8 cellular contexts compared by ENCODE assay signal in the genomic region with DNA sequence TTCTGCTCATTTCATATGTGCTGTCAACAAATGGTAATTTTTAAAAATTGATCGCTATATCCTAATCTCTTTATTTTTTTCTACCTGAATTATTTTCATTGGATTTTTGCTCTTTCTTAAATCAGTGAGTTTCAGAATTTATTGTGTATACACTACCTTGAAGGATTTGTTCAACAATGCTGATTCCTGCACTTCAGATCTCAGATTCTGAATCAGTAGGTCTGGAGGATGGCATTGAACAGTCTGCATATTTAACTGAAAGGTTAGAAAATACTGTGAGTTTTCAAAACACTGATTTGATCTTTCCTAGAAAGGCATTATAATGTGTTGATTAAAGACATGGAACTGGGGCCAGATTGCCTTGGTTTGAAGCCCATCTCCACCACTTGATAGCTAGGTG. TPM values are rescaled to one million over a fixed set of nuclear protein-coding genes. Genes with fewer than 3 reads are reported as not detected.
DNase-seq lines count a peak whose midpoint lies in the region; ATAC-seq and TF ChIP-seq lines count a peak whose summit lies in the region.
"Had no signal": no experiment of that assay in that cellular context is flagged by ENCODE, and none has a peak within 500 bp of the region (broad histone marks: within the 10 kb centered on the region; RNA-seq: fewer than 3 reads in every experiment).

No MANE protein-coding gene starts in this region.

- H3K27ac ChIP-seq in duodenal mucosa (ENCODE audit: low read depth, low read length) (no peak overlapping the region), osteoblast (ENCODE audit: low read depth, low read length) (no peak overlapping the region), left ventricle myocardium inferior (replicated peaks) (no peak overlapping the region)

- H3K4me3 ChIP-seq in GM12864 (ENCODE audit: low read depth, low read length): peak overlapping the region; percentile 86; the same call in 1 of the 2 replicates
- H3K4me3 ChIP-seq in NT2/D1 (ENCODE audit: insufficient read length, low read depth): peak overlapping the region; percentile 84
- H3K4me3 ChIP-seq in duodenal mucosa (ENCODE audit: low read depth in 1 of 2, low read length in 2 of 2): peak overlapping the region; percentile 15 to 84
- peak overlapping the region; percentile 100 for H3K4me3 ChIP-seq in osteoblast (ENCODE audit: insufficient read depth, low read length)
- H3K4me3 ChIP-seq in left ventricle myocardium inferior: no peak overlapping the region

- ATAC-seq in HG02798 (IDR thresholded peaks at IDR 0.05; ENCODE audit: poor library complexity, unreplicated experiment): no peak

- DNase-seq in GM12864 (ENCODE audit: low read depth) (no peak), NT2/D1 (ENCODE audit: low read depth, low spot score) (no peak), osteoblast (ENCODE audit: insufficient read length, low spot score, missing footprints) (no peak), left ventricle myocardium inferior (no peak), glomerular visceral epithelial cell (ENCODE audit: extremely low spot score) (no peak)
- DNase-seq: SIG-M5 had no signal

- peak overlapping the region; percentile 93 for H3K4me2 ChIP-seq in osteoblast (ENCODE audit: insufficient read depth, low read length)

- H3K9me3 ChIP-seq in NT2/D1 (ENCODE audit: insufficient read depth, low read length): no peaks in the 10 kb centered on the region; the same call in 1 of the 2 replicates
- no peaks in the 10 kb centered on the region for H3K9me3 ChIP-seq in duodenal mucosa (ENCODE audit: control insufficient read depth in 1 of 2, low read length in 2 of 2)
- H3K9me3 ChIP-seq in osteoblast (ENCODE audit: low read depth, low read length): no peaks in the 10 kb centered on the region
- no peaks in the 10 kb centered on the region for H3K9me3 ChIP-seq in left ventricle myocardium inferior (replicated peaks)

- peaks cover 64% of the 10 kb centered on the region for H3K79me2 ChIP-seq in osteoblast (ENCODE audit: insufficient read depth, low read length)

- H3K27me3 ChIP-seq in NT2/D1 (ENCODE audit: insufficient read depth, insufficient read length) (no peaks in the 10 kb centered on the region), duodenal mucosa (ENCODE audit: control insufficient read depth in 1 of 2, insufficient read depth in 2 of 2, low read length in 2 of 2) (no peaks in the 10 kb centered on the region), osteoblast (ENCODE audit: insufficient read depth, low read length) (no peaks in the 10 kb centered on the region), left ventricle myocardium inferior (ENCODE audit: low read depth) (no peaks in the 10 kb centered on the region)

- H3K9ac ChIP-seq in NT2/D1 (ENCODE audit: insufficient read length, low read depth) (no peak overlapping the region), duodenal mucosa (ENCODE audit: low read depth in 1 of 2, low read length in 2 of 2) (no peak overlapping the region)

- no peak overlapping the region for H2AFZ ChIP-seq in osteoblast (ENCODE audit: low read length)

- intact Hi-C loops in left ventricle myocardium inferior (cut with micrococcal nuclease): no loop called here

- TF ChIP-seq CTCF in GM12864 (IDR thresholded peaks at IDR 0.05; ENCODE audit: low read depth, low read length, missing control alignments): no peak
- no peak for TF ChIP-seq CTCF in osteoblast (IDR thresholded peaks at IDR 0.05; ENCODE audit: extremely low read depth, low read depth, low read length)
- no peak for TF ChIP-seq CTCF in left ventricle myocardium inferior (IDR thresholded peaks at IDR 0.05; ENCODE audit: borderline replicate concordance)

- peaks cover 22% of the 10 kb centered on the region for H3K36me3 ChIP-seq in NT2/D1 (ENCODE audit: insufficient read depth, insufficient read length, low read length)
- no peaks in the 10 kb centered on the region for H3K36me3 ChIP-seq in duodenal mucosa (ENCODE audit: control insufficient read depth in 1 of 2, insufficient read depth in 2 of 2, low read length in 2 of 2)
- H3K36me3 ChIP-seq in osteoblast (ENCODE audit: insufficient read depth, low read length): peaks cover 3% of the 10 kb centered on the region
- H3K36me3 ChIP-seq in left ventricle myocardium inferior: no peaks in the 10 kb centered on the region

- H3K4me1 ChIP-seq in NT2/D1 (ENCODE audit: insufficient read depth, insufficient read length) (no peaks in the 10 kb centered on the region), duodenal mucosa (ENCODE audit: control insufficient read depth in 1 of 2, insufficient read depth in 2 of 2, low read length in 2 of 2) (peaks cover 10 to 22% of the 10 kb centered on the region in 2 donors), osteoblast (ENCODE audit: insufficient read depth, low read length) (peaks cover 19% of the 10 kb centered on the region), left ventricle myocardium inferior (peaks cover 31% of the 10 kb centered on the region)

- H4K20me1 ChIP-seq in osteoblast (ENCODE audit: insufficient read depth, low read length): peaks cover 10% of the 10 kb centered on the region

RNA-seq across cellular contexts. Expression of gene G2E3, which starts 1.6 kb away (rescaled TPM):
- total RNA-seq in osteoblast: 11.9 and 12.7 TPM in 2 replicates
- total RNA-seq in left ventricle myocardium inferior: 7.6 TPM
